Comparison of ENCODE assay signal across 27 cellular contexts in the genomic region with DNA sequence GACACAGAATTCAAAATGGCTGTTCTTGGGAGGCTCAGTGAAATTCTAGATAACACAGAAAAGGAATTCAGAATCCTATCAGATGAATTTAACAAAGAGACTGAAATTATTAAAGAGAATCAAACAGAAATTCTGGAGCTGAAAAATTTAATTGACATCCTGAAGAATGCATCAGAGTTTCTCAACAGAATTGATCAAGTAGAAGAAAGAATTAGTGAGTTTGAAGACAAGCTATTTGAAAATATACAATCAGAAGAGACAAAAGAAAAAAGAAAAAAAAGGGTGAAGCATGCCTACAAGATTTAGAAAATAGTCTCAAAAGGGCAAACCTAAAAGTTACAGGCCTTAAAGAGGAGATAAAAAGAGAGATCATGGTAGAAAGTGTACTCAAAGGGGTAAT.
"Had no signal": no experiment of that assay in that cellular context is flagged by ENCODE, and none has a peak within 500 bp of the region (broad histone marks: within the 10 kb centered on the region; RNA-seq: fewer than 3 reads in every experiment).

No MANE protein-coding gene starts in this region.

- H3K9me3 ChIP-seq: suprapubic skin, testis, thoracic aorta, thyroid gland, transverse colon, upper lobe of left lung, upper lobe of right lung, uterus, vagina had no signal

- H3K4me1 ChIP-seq: stomach, suprapubic skin, testis, thyroid gland, tibial artery, tibial nerve, transverse colon, upper lobe of left lung, upper lobe of right lung, uterus, vagina had no signal

- H3K4me3 ChIP-seq: stomach, suprapubic skin, testis, thoracic aorta, thyroid gland, tibial artery, tibial nerve, transverse colon, upper lobe of left lung, upper lobe of right lung, uterus, vagina had no signal

- H3K27ac ChIP-seq: stomach, suprapubic skin, testis, thoracic aorta, thyroid gland, tibial artery, tibial nerve, transverse colon, upper lobe of left lung, upper lobe of right lung, uterus, vagina had no signal

- ATAC-seq: stimulated activated effector memory CD8-positive, alpha-beta T cell treated with anti-CD3 and anti-CD28 coated beads, Interleukin-12 subunit alpha, Interleukin-12 subunit beta, amount 100 ng/mL, for 72 hours; stimulated activated memory B cell treated with anti-CD40 and anti-IgM and Interleukin-4, amounts not matched to agents 10 μg/mL and 1 μg/mL and 100 μg/mL, for 72 hours; stimulated activated naive B cell treated with anti-CD40 and anti-IgM and Interleukin-4, amounts not matched to agents 10 μg/mL and 1 μg/mL and 100 μg/mL, for 72 hours; stimulated activated naive CD8-positive, alpha-beta T cell treated with anti-CD3 and anti-CD28 coated beads, Interleukin-15, amount 100 ng/mL, for 72 hours; stimulated activated naive CD8-positive, alpha-beta T cell treated with anti-CD3 and anti-CD28 coated beads, Interleukin-15, Interleukin-2, amounts not matched to agents 100 U/mL and 50 U/mL, for 24 hours; upper lobe of right lung had no signal

- FAIRE-seq: urothelium cell line had no signal

- H3K36me3 ChIP-seq: stomach, suprapubic skin, thoracic aorta, thyroid gland, tibial artery, tibial nerve, transverse colon, upper lobe of left lung, upper lobe of right lung, uterus, vagina had no signal

- DNase-seq: stimulated activated CD4-positive, alpha-beta T cell treated with anti-CD3 and anti-CD28 coated beads, Interleukin-2, amount 100 ng/mL, for 48 hours; stimulated activated CD4-positive, alpha-beta T cell treated with anti-CD3 and anti-CD28 coated beads, Interleukin-4, amount 100 ng/mL, for 1 hour; stimulated activated CD4-positive, alpha-beta T cell treated with anti-CD3 and anti-CD28 coated beads, Interleukin-4, amount 100 ng/mL, for 24 hours; stimulated activated CD4-positive, alpha-beta T cell treated with anti-CD3 and anti-CD28 coated beads, Interleukin-4, amount 100 ng/mL, for 4 hours; stimulated activated CD8-positive, alpha-beta memory T cell treated with anti-CD3 and anti-CD28 coated beads, Interleukin-4, amount 100 ng/mL, for 48 hours; stimulated activated naive B cell treated with anti-CD40 and anti-IgM and Interleukin-4, amounts not matched to agents 10 μg/mL and 1 μg/mL and 100 μg/mL, for 72 hours; stimulated activated naive CD4-positive, alpha-beta T cell; stimulated activated naive CD4-positive, alpha-beta T cell treated with Interleukin-2 at 50 U/mL for 16 hours; stimulated activated naive CD8-positive, alpha-beta T cell treated with anti-CD3 and anti-CD28 coated beads, Interleukin-15, amount 100 ng/mL, for 72 hours; stimulated activated naive CD8-positive, alpha-beta T cell treated with anti-CD3 and anti-CD28 coated beads, Interleukin-15, Interleukin-2, amounts not matched to agents 100 U/mL and 50 U/mL, for 24 hours; stomach; substantia nigra; testis; thyroid gland; tibial artery; transverse colon; trophoblast cell; upper lobe of left lung; upper lobe of right lung; uterus had no signal

- H3K27me3 ChIP-seq: stomach, suprapubic skin, testis, thyroid gland, tibial artery, tibial nerve, transverse colon, upper lobe of left lung, upper lobe of right lung, uterus, vagina had no signal
